In the genomic region with DNA sequence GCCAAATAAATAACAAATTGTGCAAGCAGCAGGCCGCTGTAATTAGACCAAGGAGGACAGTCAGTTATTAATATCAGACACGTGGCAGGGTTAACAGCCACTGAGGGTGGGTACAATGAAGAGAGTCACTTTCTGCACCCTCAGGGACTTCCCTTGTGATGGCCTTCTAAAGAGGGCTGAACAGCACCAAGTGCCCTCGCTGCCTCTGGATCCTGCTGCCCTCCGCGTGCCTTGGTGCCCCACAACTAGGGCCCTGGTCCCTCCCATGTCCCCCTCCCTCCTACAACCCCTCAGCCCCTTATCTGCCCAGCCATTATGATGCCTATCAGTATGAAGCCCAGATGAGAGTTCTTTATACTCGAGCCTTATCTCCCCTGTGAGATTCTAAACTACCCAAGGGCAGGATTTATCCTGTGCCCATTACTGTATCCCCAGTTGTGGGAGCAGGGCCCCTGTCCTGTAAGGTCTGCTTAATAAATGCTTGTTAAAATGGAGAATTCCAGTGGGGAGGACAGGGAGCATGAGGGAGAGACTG, we compare ENCODE assay signal across 14 cellular contexts. TPM values are rescaled to one million over a fixed set of nuclear protein-coding genes. Genes with fewer than 3 reads are reported as not detected.
A peak's percentile ranks its signal among the peaks of the same experiment; 100 is the strongest.
DNase-seq lines count a peak whose midpoint lies in the region; ATAC-seq and TF ChIP-seq lines count a peak whose summit lies in the region.
"Had no signal": no experiment of that assay in that cellular context is flagged by ENCODE, and none has a peak within 500 bp of the region (broad histone marks: within the 10 kb centered on the region; RNA-seq: fewer than 3 reads in every experiment).

No MANE protein-coding gene starts in this region.

- ATAC-seq in gastrocnemius medialis (no peak), foreskin keratinocyte (no peak), HG03280 (IDR thresholded peaks at IDR 0.05; ENCODE audit: unreplicated experiment) (no peak)
- ATAC-seq: activated CD8-positive, alpha-beta T cell treated with anti-CD3 and anti-CD28 coated beads, Interleukin-2, amount 10 ng/mL, durations not matched to agents 7 days and 5 days had no signal

- H3K36me3 ChIP-seq in BLaER1 treated with 17β-estradiol and CSF1 and Interleukin-3, amounts not matched to agents 10 nM and 100 nM: no peaks in the 10 kb centered on the region
- no peaks in the 10 kb centered on the region for H3K36me3 ChIP-seq in SK-N-SH (replicated peaks in 1 of 2; ENCODE audit: control insufficient read depth in 1 of 2, insufficient read depth in 2 of 2, low read length in 1 of 2)
- no peaks in the 10 kb centered on the region for H3K36me3 ChIP-seq in iPS-20b (ENCODE audit: insufficient read depth, low read depth, low read length)
- no peaks in the 10 kb centered on the region for H3K36me3 ChIP-seq in gastrocnemius medialis
- H3K36me3 ChIP-seq in HAP-1 (replicated peaks): no peaks in the 10 kb centered on the region

- TF ChIP-seq CTCF in SK-N-SH (IDR thresholded peaks at IDR 0.05): no peak
- TF ChIP-seq CTCF in gastrocnemius medialis (IDR thresholded peaks at IDR 0.05 in 4 of 5, conservative IDR thresholded peaks at IDR 0.05 in 1 of 5): no peak
- no peak for TF ChIP-seq CTCF in foreskin keratinocyte (conservative IDR thresholded peaks at IDR 0.05)

- in situ Hi-C loops in gastrocnemius medialis (cut with MboI; ENCODE audit: low sequenced_read_pairs in 4 of 4) (no loop called here), HAP-1 (cut with MboI; ENCODE audit: low sequenced_read_pairs) (no loop called here)

- peak overlapping the region in 8 of 11 experiments; percentile 28 to 96 (median 89); a peak in 12 of 22 replicates for H3K27ac ChIP-seq in BLaER1 treated with 17β-estradiol and CSF1 and Interleukin-3, amounts not matched to agents 10 nM and 100 nM
- H3K27ac ChIP-seq in SK-N-SH (ENCODE audit: low read depth in 2 of 2, low read length in 1 of 2) (peak overlapping the region in 1 of 2 experiments; percentile 87; a peak in 2 of 4 replicates), iPS-20b (ENCODE audit: low read length) (peak overlapping the region; percentile 83), gastrocnemius medialis (peak overlapping the region; percentile 43 to 76 (median 72)), foreskin keratinocyte (no peak overlapping the region)
- H3K27ac ChIP-seq: HL-60 had no signal

- no peak for TF ChIP-seq POLR2A in gastrocnemius medialis (IDR thresholded peaks at IDR 0.05)

- 50% methylated on average over 6 of the region's 6 CpGs for WGBS in SK-N-SH (ENCODE audit: low lambda C conversion rate)

- peak overlapping the region in 5 of 11 experiments; percentile 4 to 55 (median 50); a peak in 5 of 22 replicates for H3K9ac ChIP-seq in BLaER1 treated with 17β-estradiol and CSF1 and Interleukin-3, amounts not matched to agents 10 nM and 100 nM
- H3K9ac ChIP-seq in SK-N-SH: no peak overlapping the region
- peak overlapping the region; percentile 64; the same call in 1 of the 2 replicates for H3K9ac ChIP-seq in iPS-20b (ENCODE audit: low read depth, low read length)

- DNase-seq in SK-N-SH (peak; percentile 72), gastrocnemius medialis (no peak), HAP-1 (ENCODE audit: low spot score in 2 of 2) (no peak), dermis blood vessel endothelial cell (no peak), foreskin keratinocyte (no peak)
- DNase-seq: activated CD8-positive, alpha-beta T cell treated with anti-CD3 and anti-CD28 coated beads, Interleukin-2, amount 10 ng/mL, durations not matched to agents 7 days and 5 days; NCI-H510A; occipital lobe; PC-3 had no signal

- H3K9me3 ChIP-seq in BLaER1 treated with 17β-estradiol and CSF1 and Interleukin-3, amounts not matched to agents 10 nM and 100 nM (replicated peaks in 1 of 11): no peaks in the 10 kb centered on the region
- H3K9me3 ChIP-seq in SK-N-SH: no peaks in the 10 kb centered on the region
- H3K9me3 ChIP-seq in iPS-20b (ENCODE audit: insufficient read depth, low read depth, low read length): no peaks in the 10 kb centered on the region
- no peaks in the 10 kb centered on the region for H3K9me3 ChIP-seq in gastrocnemius medialis
- H3K9me3 ChIP-seq in HAP-1: no peaks in the 10 kb centered on the region

- peaks cover 83 to 97% (median 92%) of the 10 kb centered on the region in 10 experiments for H3K4me1 ChIP-seq in BLaER1 treated with 17β-estradiol and CSF1 and Interleukin-3, amounts not matched to agents 10 nM and 100 nM
- H3K4me1 ChIP-seq in SK-N-SH (ENCODE audit: control insufficient read depth in 1 of 2, insufficient read depth in 2 of 2, low read depth in 1 of 2, low read length in 1 of 2): peaks cover 0 to 80% of the 10 kb centered on the region in 2 experiments; a peak in 3 of 4 replicates
- H3K4me1 ChIP-seq in iPS-20b (ENCODE audit: insufficient read depth, low read length): peaks cover 83% of the 10 kb centered on the region
- H3K4me1 ChIP-seq in gastrocnemius medialis: peaks cover 14 to 27% of the 10 kb centered on the region in 2 donors
- peaks cover 19% of the 10 kb centered on the region for H3K4me1 ChIP-seq in HAP-1
- H3K4me1 ChIP-seq in foreskin keratinocyte: no peaks in the 10 kb centered on the region

- no peaks in the 10 kb centered on the region for H3K27me3 ChIP-seq in BLaER1 treated with 17β-estradiol and CSF1 and Interleukin-3, amounts not matched to agents 10 nM and 100 nM
- H3K27me3 ChIP-seq in SK-N-SH (ENCODE audit: insufficient read depth) (peaks cover 18% of the 10 kb centered on the region; the same call in 1 of the 2 replicates), iPS-20b (ENCODE audit: insufficient read depth, low read length) (no peaks in the 10 kb centered on the region), gastrocnemius medialis (peaks cover 3 to 15% (median 6%) of the 10 kb centered on the region in 3 donors), HAP-1 (ENCODE audit: low read depth) (no peaks in the 10 kb centered on the region), foreskin keratinocyte (no peaks in the 10 kb centered on the region)

- no peaks in the 10 kb centered on the region for H3K79me2 ChIP-seq in SK-N-SH (ENCODE audit: insufficient read depth)

- no peak overlapping the region for H2AFZ ChIP-seq in SK-N-SH (ENCODE audit: low read depth)

- H3F3A ChIP-seq in SK-N-SH (replicated peaks; ENCODE audit: insufficient read depth): no peaks in the 10 kb centered on the region

- no peaks in the 10 kb centered on the region for H3K9me2 ChIP-seq in SK-N-SH

- POLR2A ChIA-PET in SK-N-SH (lab: Yijun Ruan, JAX): interaction anchor here (2.3 kb wide), 1 partner anchor 15 kb away, joined by 9 read pairs; no protein-coding TSS in a partner anchor

- intact Hi-C loops in gastrocnemius medialis (cut with DNase I; ENCODE audit: low total_unique reads): no loop called here

- no peaks in the 10 kb centered on the region for H4K20me1 ChIP-seq in BLaER1 treated with 17β-estradiol and CSF1 and Interleukin-3, amounts not matched to agents 10 nM and 100 nM
- H4K20me1 ChIP-seq in SK-N-SH (ENCODE audit: insufficient read depth): no peaks in the 10 kb centered on the region

- CTCF ChIA-PET in SK-N-SH (lab: Yijun Ruan, JAX): interaction anchor here (1.6 to 14.2 kb wide), 4 partner anchors 14 to 148 kb away, joined by 4 to 162 read pairs (median 12); a partner anchor contains a TSS

- no peak overlapping the region for H3K4me3 ChIP-seq in BLaER1 treated with 17β-estradiol and CSF1 and Interleukin-3, amounts not matched to agents 10 nM and 100 nM
- H3K4me3 ChIP-seq in SK-N-SH (ENCODE audit: low read depth in 2 of 2, low read length in 1 of 2) (no peak overlapping the region), iPS-20b (ENCODE audit: low read length) (no peak overlapping the region), gastrocnemius medialis (no peak overlapping the region), HAP-1 (no peak overlapping the region)

- H3K4me2 ChIP-seq in BLaER1 treated with 17β-estradiol and CSF1 and Interleukin-3, amounts not matched to agents 10 nM and 100 nM: peak overlapping the region; percentile 66 to 99 (median 95)
- H3K4me2 ChIP-seq in SK-N-SH: no peak overlapping the region

- peak; percentile 5; the same call in 1 of the 2 replicates for TF ChIP-seq RAD21 in SK-N-SH (IDR thresholded peaks at IDR 0.05; ENCODE audit: low read length)

- peak in 1 of 2 experiments; percentile 84; a peak in 2 of 4 replicates for TF ChIP-seq EP300 in SK-N-SH (IDR thresholded peaks at IDR 0.05; ENCODE audit: borderline replicate concordance in 1 of 2, low read depth in 1 of 2, low read length in 1 of 2)

TF ChIP-seq in SK-N-SH, 30 proteins besides CTCF, POLR2A, EP300 and RAD21 (continues in another document):
- TF ChIP-seq TCF12 (IDR thresholded peaks at IDR 0.05) (peak; percentile 22; the same call in 1 of the 2 replicates), EZH2phosphoT487 (IDR thresholded peaks at IDR 0.05; ENCODE audit: borderline replicate concordance, low read depth) (no peak), MXI1 (IDR thresholded peaks at IDR 0.05; ENCODE audit: low read depth, low read length) (peak; percentile 64; the same call in 1 of the 2 replicates), RFX5 (IDR thresholded peaks at IDR 0.05; ENCODE audit: low read length) (0 out of 2 replicates have a peak, but pooled peaks have one; percentile 6)
- TF ChIP-seq, protein P1, sequence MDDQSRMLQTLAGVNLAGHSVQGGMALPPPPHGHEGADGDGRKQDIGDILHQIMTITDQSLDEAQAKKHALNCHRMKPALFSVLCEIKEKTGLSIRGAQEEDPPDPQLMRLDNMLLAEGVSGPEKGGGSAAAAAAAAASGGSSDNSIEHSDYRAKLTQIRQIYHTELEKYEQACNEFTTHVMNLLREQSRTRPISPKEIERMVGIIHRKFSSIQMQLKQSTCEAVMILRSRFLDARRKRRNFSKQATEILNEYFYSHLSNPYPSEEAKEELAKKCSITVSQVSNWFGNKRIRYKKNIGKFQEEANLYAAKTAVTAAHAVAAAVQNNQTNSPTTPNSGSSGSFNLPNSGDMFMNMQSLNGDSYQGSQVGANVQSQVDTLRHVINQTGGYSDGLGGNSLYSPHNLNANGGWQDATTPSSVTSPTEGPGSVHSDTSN (IDR thresholded peaks at IDR 0.05): no peak

RNA-seq across cellular contexts. Expression of a gene that starts 37.3 kb away (rescaled TPM):
- 0.08 and 0.10 TPM in 2 replicates for polyA plus RNA-seq in SK-N-SH (2012; rRNA removed)
- 0.06 and 0.13 TPM in 2 replicates for polyA plus RNA-seq in SK-N-SH (2012; cell fraction: cytosol; rRNA removed)
- 0.05 and 0.31 TPM in 2 replicates for polyA plus RNA-seq in SK-N-SH (2012; cell fraction: nucleus; rRNA removed)
- total RNA-seq in gastrocnemius medialis: 10 to 100 TPM; 15.9 to 20.8 (median 18.1) TPM
- 94.4 and 162 TPM in 2 replicates for total RNA-seq in dermis blood vessel endothelial cell
- total RNA-seq in foreskin keratinocyte: 2.2 and 12.1 TPM in 2 replicates
- polyA plus RNA-seq in foreskin keratinocyte: 1.2 and 7.0 TPM in 2 replicates
- total RNA-seq: activated CD8-positive, alpha-beta T cell treated with anti-CD3 and anti-CD28 coated beads, Interleukin-2, amount 10 ng/mL, durations not matched to agents 7 days and 5 days; LHCN-M2 had no signal
